14 cellular contexts compared by ENCODE assay signal in the genomic region with DNA sequence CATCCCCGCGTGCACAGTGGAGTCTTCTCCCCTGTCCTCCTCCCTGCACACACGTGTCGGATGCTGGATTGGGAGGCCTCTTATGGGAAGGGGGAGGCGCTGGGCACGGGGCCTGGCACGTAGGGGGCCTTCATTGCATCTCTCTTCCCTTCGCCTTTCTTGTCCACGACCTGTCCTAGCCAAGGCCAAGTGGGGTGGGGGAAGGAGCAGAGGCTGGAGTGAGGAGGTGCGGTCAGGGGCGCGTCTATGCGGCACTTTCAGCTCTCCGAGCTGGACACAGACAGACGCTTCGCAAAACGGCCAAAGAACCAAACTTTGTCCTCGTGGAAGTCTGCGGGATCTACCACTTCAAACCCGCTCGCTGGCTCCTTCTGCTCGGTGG. TPM values are rescaled to one million over a fixed set of nuclear protein-coding genes. Genes with fewer than 3 reads are reported as not detected.
DNase-seq lines count a peak whose midpoint lies in the region; ATAC-seq, FAIRE-seq and TF ChIP-seq lines count a peak whose summit lies in the region.
"Had no signal": no experiment of that assay in that cellular context is flagged by ENCODE, and none has a peak within 500 bp of the region (broad histone marks: within the 10 kb centered on the region; RNA-seq: fewer than 3 reads in every experiment).

No MANE protein-coding gene starts in this region.

- peak overlapping the region; percentile 72 for H3K9ac ChIP-seq in ES-I3 (ENCODE audit: low read depth, low read length)
- no peak overlapping the region for H3K9ac ChIP-seq in keratinocyte (ENCODE audit: control insufficient read depth, extremely low read depth, insufficient read depth, low read length)
- H3K9ac ChIP-seq in rectal smooth muscle tissue (ENCODE audit: low read length) = no peak overlapping the region
- no peak overlapping the region for H3K9ac ChIP-seq in Karpas-422 (ENCODE audit: low read length)

- no TSS peak for BruUV-seq in Panc1 (replicated peaks; lab: Mats Ljungman, UMichigan)

- intact Hi-C loops in Panc1 (cut with micrococcal nuclease; ENCODE audit: unreplicated experiment) = no loop called here

- H3K9me3 ChIP-seq in ES-I3 (ENCODE audit: control insufficient read depth, insufficient read depth, low read length) (no peaks in the 10 kb centered on the region), Panc1 (ENCODE audit: control insufficient read depth, insufficient read depth, low read depth, low read length) (no peaks in the 10 kb centered on the region), keratinocyte (ENCODE audit: control insufficient read depth, low read depth, low read length) (peaks cover 2% of the 10 kb centered on the region), Karpas-422 (ENCODE audit: low read length) (no peaks in the 10 kb centered on the region)

- TF ChIP-seq CTCF in Panc1 (IDR thresholded peaks at IDR 0.05) = no peak
- TF ChIP-seq CTCF in keratinocyte (optimal IDR thresholded peaks at IDR 0.05 in 1 of 3, IDR thresholded peaks at IDR 0.05 in 1 of 3, conservative IDR thresholded peaks at IDR 0.05 in 1 of 3; ENCODE audit: extremely low read depth in 1 of 3, insufficient read depth in 2 of 3, low read length in 3 of 3) = no peak

- H4K20me1 ChIP-seq in keratinocyte (ENCODE audit: control insufficient read depth, extremely low read depth, insufficient read depth, low read length) (peaks cover 2% of the 10 kb centered on the region), Karpas-422 (ENCODE audit: insufficient read depth, low read depth, low read length) (no peaks in the 10 kb centered on the region)

- peak overlapping the region; percentile 43 to 48 for H3K4me3 ChIP-seq in Panc1 (ENCODE audit: low read depth in 2 of 2, low read length in 2 of 2)
- H3K4me3 ChIP-seq in keratinocyte (ENCODE audit: control insufficient read depth in 2 of 3, extremely low read depth in 1 of 3, insufficient read depth in 2 of 3, low read depth in 1 of 3, low read length in 3 of 3) = no peak overlapping the region
- peak overlapping the region; percentile 36 for H3K4me3 ChIP-seq in rectal smooth muscle tissue (ENCODE audit: low read length)
- no peak overlapping the region for H3K4me3 ChIP-seq in Karpas-422 (ENCODE audit: low read length)

- H3K79me2 ChIP-seq in keratinocyte (ENCODE audit: control insufficient read depth, insufficient read depth, low read length) (no peaks in the 10 kb centered on the region), Karpas-422 (ENCODE audit: low read length) (no peaks in the 10 kb centered on the region)

- no peaks in the 10 kb centered on the region for H3K9me2 ChIP-seq in Karpas-422 (replicated peaks; ENCODE audit: insufficient read depth, low read length)

- H3K4me2 ChIP-seq in keratinocyte (ENCODE audit: control insufficient read depth, extremely low read depth, insufficient read depth, low read depth, low read length) (peak overlapping the region; percentile 64), Karpas-422 (ENCODE audit: low read depth, low read length, poor library complexity, severe bottlenecking) (no peak overlapping the region)

- H3K27ac ChIP-seq in Panc1 (ENCODE audit: low read length) (peak overlapping the region; percentile 57), keratinocyte (ENCODE audit: control insufficient read depth, insufficient read depth, low read length) (no peak overlapping the region), rectal smooth muscle tissue (ENCODE audit: low read depth, low read length) (no peak overlapping the region), Karpas-422 (ENCODE audit: low read length) (no peak overlapping the region)
- H3K27ac ChIP-seq: cardiac muscle cell, transverse colon had no signal

- no peaks in the 10 kb centered on the region for H3K9me1 ChIP-seq in keratinocyte (ENCODE audit: control insufficient read depth, extremely low read depth, insufficient read depth, low read length)

- FAIRE-seq in keratinocyte (lab: Jason Lieb, UNC) = no peak
- FAIRE-seq: islet of Langerhans had no signal

- ATAC-seq in Panc1 (peak; percentile 22; the same call in 1 of the 2 replicates), GM21381 (IDR thresholded peaks at IDR 0.05; ENCODE audit: unreplicated experiment) (no peak)

- in situ Hi-C loops in Panc1 (cut with HindIII; ENCODE audit: low pct_unique_long_range_greater_than_20kb, low sequenced_read_pairs) = no loop called here

- H3K36me3 ChIP-seq in ES-I3 (ENCODE audit: insufficient read depth, low read length) (peaks cover 9% of the 10 kb centered on the region), Panc1 (ENCODE audit: control insufficient read depth, insufficient read depth, low read length) (no peaks in the 10 kb centered on the region), keratinocyte (ENCODE audit: control insufficient read depth in 2 of 2, extremely low read depth in 1 of 2, insufficient read depth in 2 of 2, low read length in 2 of 2) (no peaks in the 10 kb centered on the region), rectal smooth muscle tissue (ENCODE audit: control insufficient read depth, insufficient read depth, low read length) (no peaks in the 10 kb centered on the region), Karpas-422 (ENCODE audit: insufficient read depth, low read length) (peaks cover 4% of the 10 kb centered on the region; the same call in 1 of the 2 replicates)
- H3K36me3 ChIP-seq: cardiac muscle cell, transverse colon had no signal

- POLR2A ChIA-PET in Panc1 (lab: Charles Lee) = no interaction called here
- POLR2A ChIA-PET in HEK293T (lab: Yijun Ruan, JAX) = no interaction called here

- dilution Hi-C loops in keratinocyte (cut with MboI; ENCODE audit: extremely low pct_ligation_motif_present, low sequenced_read_pairs) = no loop called here

- H3K27me3 ChIP-seq in Panc1 (ENCODE audit: control insufficient read depth, insufficient read depth, low read length) (peaks cover 3% of the 10 kb centered on the region; the same call in 1 of the 2 replicates), keratinocyte (ENCODE audit: control insufficient read depth, extremely low read depth, insufficient read depth, low read length) (peaks cover 61% of the 10 kb centered on the region), rectal smooth muscle tissue (ENCODE audit: control insufficient read depth, insufficient read depth, low read length) (peaks cover 34% of the 10 kb centered on the region), Karpas-422 (ENCODE audit: low read length) (no peaks in the 10 kb centered on the region; the same call in 1 of the 2 replicates)

- no peak for DNase-seq in Panc1 (ENCODE audit: low read depth, low spot score)
- no peak for DNase-seq in keratinocyte (ENCODE audit: low read depth, low spot score)
- DNase-seq in Karpas-422 = no peak
- DNase-seq in GF-D8 (lab: John Stamatoyannopoulos, UW) = no peak
- no peak for DNase-seq in HEK293T (ENCODE audit: extremely low spot score)

- CTCF ChIA-PET in Panc1 (lab: Charles Lee) = no interaction called here
- CTCF ChIA-PET in HEK293T (lab: Yijun Ruan, JAX) = no interaction called here

- H3K4me1 ChIP-seq in ES-I3 (ENCODE audit: insufficient read depth, low read length) = peaks cover 22% of the 10 kb centered on the region
- H3K4me1 ChIP-seq in Panc1 (ENCODE audit: control insufficient read depth, insufficient read depth, low read length) = peaks cover 5% of the 10 kb centered on the region; the same call in 1 of the 2 replicates
- peaks cover 9% of the 10 kb centered on the region for H3K4me1 ChIP-seq in keratinocyte (ENCODE audit: control insufficient read depth, extremely low read depth, insufficient read depth, low read length)
- H3K4me1 ChIP-seq in rectal smooth muscle tissue (ENCODE audit: control insufficient read depth, insufficient read depth, low read length) = no peaks in the 10 kb centered on the region
- peaks cover 22% of the 10 kb centered on the region for H3K4me1 ChIP-seq in Karpas-422 (ENCODE audit: low read length)

- H2AFZ ChIP-seq in keratinocyte (ENCODE audit: control insufficient read depth, low read length) (no peak overlapping the region), Karpas-422 (ENCODE audit: low read length) (no peak overlapping the region)

TF ChIP-seq in HEK293T, 16 proteins besides CTCF, POLR2A, EP300 and RAD21 (continues in another document):
- TF ChIP-seq TARDBP (IDR thresholded peaks at IDR 0.05) (no peak), SUZ12 (IDR thresholded peaks at IDR 0.05) (no peak), L3MBTL2 (conservative IDR thresholded peaks at IDR 0.05) (no peak), SP1 (IDR thresholded peaks at IDR 0.05) (no peak)

RNA-seq across cellular contexts. Expression of gene ALPG, which starts 13.4 kb away (rescaled TPM):
- 65.3 TPM for total RNA-seq in Panc1 (2021; ENCODE audit: unreplicated experiment)
- polyA plus RNA-seq in Panc1 (2012; ENCODE audit: insufficient read length) = 236 TPM
- polyA plus RNA-seq in keratinocyte = not detected in 3 replicates
- not detected for polyA plus RNA-seq in keratinocyte (2011; ENCODE audit: low read depth)
- not detected in 2 replicates for polyA plus RNA-seq in keratinocyte (2011; cell fraction: cytosol; rRNA removed)
- polyA plus RNA-seq in keratinocyte (2011; cell fraction: nucleus; rRNA removed) = not detected in 2 replicates
- polyA plus RNA-seq in keratinocyte (2012; ENCODE audit: low replicate concordance) = not detected in 2 replicates
- polyA minus RNA-seq in keratinocyte = not detected in 3 replicates
- polyA minus RNA-seq in keratinocyte (2011; cell fraction: cytosol; rRNA and poly(A)+ RNA removed) = not detected
- polyA minus RNA-seq in keratinocyte (2011; cell fraction: nucleus; rRNA and poly(A)+ RNA removed) = not detected in 2 replicates
- not detected in 2 replicates for total RNA-seq in Karpas-422 (2014; rRNA removed; shearing (Covaris generic); ENCODE audit: low replicate concordance)
- total RNA-seq: cardiac muscle cell, fibroblast of villous mesenchyme, mucosa of gallbladder, transverse colon had no signal
- polyA plus RNA-seq: cardiac muscle cell, CD14-positive monocyte had no signal

RNA-seq across cellular contexts. Expression of gene ALPI, which starts 35.9 kb away (rescaled TPM):
- total RNA-seq in Panc1 (2021; ENCODE audit: unreplicated experiment) = not detected
- polyA plus RNA-seq in Panc1 (2012; ENCODE audit: insufficient read length) = 0.19 TPM
- polyA plus RNA-seq in keratinocyte = not detected in 3 replicates
- not detected for polyA plus RNA-seq in keratinocyte (2011; ENCODE audit: low read depth)
- not detected in 2 replicates for polyA plus RNA-seq in keratinocyte (2011; cell fraction: cytosol; rRNA removed)
- polyA plus RNA-seq in keratinocyte (2011; cell fraction: nucleus; rRNA removed) = not detected in 2 replicates
- not detected in 2 replicates for polyA plus RNA-seq in keratinocyte (2012; ENCODE audit: low replicate concordance)
- not detected in 3 replicates for polyA minus RNA-seq in keratinocyte
- polyA minus RNA-seq in keratinocyte (2011; cell fraction: cytosol; rRNA and poly(A)+ RNA removed) = not detected
- polyA minus RNA-seq in keratinocyte (2011; cell fraction: nucleus; rRNA and poly(A)+ RNA removed) = not detected in 2 replicates
- not detected in 2 replicates for total RNA-seq in Karpas-422 (2014; rRNA removed; shearing (Covaris generic); ENCODE audit: low replicate concordance)
- total RNA-seq: cardiac muscle cell, fibroblast of villous mesenchyme had no signal
- polyA plus RNA-seq: cardiac muscle cell, CD14-positive monocyte had no signal

RNA-seq across cellular contexts. Expression of gene ALPP, which starts 41.5 kb away (rescaled TPM):
- total RNA-seq in Panc1 (2021; ENCODE audit: unreplicated experiment) = 7.3 TPM
- polyA plus RNA-seq in Panc1 (2012; ENCODE audit: insufficient read length) = 13.0 TPM
- not detected in 3 replicates for polyA plus RNA-seq in keratinocyte
- not detected for polyA plus RNA-seq in keratinocyte (2011; ENCODE audit: low read depth)
- polyA plus RNA-seq in keratinocyte (2011; cell fraction: cytosol; rRNA removed) = not detected in 2 replicates
- polyA plus RNA-seq in keratinocyte (2011; cell fraction: nucleus; rRNA removed) = not detected in 2 replicates
- polyA plus RNA-seq in keratinocyte (2012; ENCODE audit: low replicate concordance) = not detected in 2 replicates
- polyA minus RNA-seq in keratinocyte = not detected in 3 replicates
- polyA minus RNA-seq in keratinocyte (2011; cell fraction: cytosol; rRNA and poly(A)+ RNA removed) = not detected
- not detected in 2 replicates for polyA minus RNA-seq in keratinocyte (2011; cell fraction: nucleus; rRNA and poly(A)+ RNA removed)
- total RNA-seq in Karpas-422 (2014; rRNA removed; shearing (Covaris generic); ENCODE audit: low replicate concordance) = not detected in 2 replicates
- total RNA-seq: cardiac muscle cell, fibroblast of villous mesenchyme, mucosa of gallbladder, transverse colon had no signal
- polyA plus RNA-seq: cardiac muscle cell, CD14-positive monocyte had no signal

Comparison
In these comparisons a context has a peak if more than half of its experiments do, and no peak if none do; other contexts are left out.
1. H3K4me3 ChIP-seq: peak in Panc1 (2 of 2) and rectal smooth muscle tissue (single experiment); none in keratinocyte (0 of 3) and Karpas-422 (single experiment).
2. RNA of gene ALPG, which starts 13.4 kb away (total RNA-seq): 65.3 TPM in Panc1 (single experiment); not detected in Karpas-422; every median in the first group is over 10 times any median in the second.